10 cellular contexts compared by ENCODE assay signal in the genomic region with DNA sequence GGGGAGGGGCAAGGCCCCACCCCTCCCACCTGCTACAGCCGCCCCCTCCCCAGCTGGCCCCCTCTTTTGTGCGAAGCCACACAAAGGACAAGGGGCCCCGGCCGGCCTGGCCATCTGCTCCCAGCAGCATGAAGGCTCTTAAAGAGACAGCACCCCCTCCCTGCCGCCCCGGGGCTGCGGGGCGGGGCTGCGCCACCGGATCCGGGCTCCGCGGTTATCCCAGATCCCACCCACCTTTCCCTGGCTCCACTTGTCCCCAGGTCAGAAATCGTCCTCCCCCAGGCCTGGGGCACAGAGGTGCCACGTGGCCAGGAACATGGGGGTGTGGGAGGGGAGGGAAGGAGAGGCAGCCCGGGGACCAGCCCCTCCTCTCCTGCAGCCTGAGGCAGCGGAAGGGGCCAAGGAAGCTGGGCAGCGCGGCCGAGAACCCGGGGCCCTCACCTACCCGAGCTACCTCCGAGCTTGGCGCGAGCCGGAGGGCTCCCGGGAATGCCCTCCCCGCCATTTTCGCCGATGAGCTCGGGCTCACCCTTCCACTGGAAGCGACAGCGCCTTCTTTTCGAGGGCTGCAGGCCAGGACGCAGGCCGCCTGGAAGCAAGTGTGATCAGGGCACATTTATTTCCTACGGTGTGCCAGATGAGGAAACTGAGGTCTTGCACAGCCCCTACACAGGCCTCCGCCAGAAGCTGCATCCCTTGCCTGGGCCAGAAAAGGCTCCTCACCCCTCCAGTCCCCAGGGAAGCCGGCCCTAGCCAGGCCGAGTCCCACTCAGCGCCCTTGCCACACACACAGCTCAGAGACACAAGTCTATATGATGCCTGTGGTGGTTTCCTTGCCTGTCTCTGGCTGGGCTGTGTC. TPM values are rescaled to one million over a fixed set of nuclear protein-coding genes. Genes with fewer than 3 reads are reported as not detected.
A peak's percentile ranks its signal among the peaks of the same experiment; 100 is the strongest.
DNase-seq lines count a peak whose midpoint lies in the region; ATAC-seq and TF ChIP-seq lines count a peak whose summit lies in the region.
"Had no signal": no experiment of that assay in that cellular context is flagged by ENCODE, and none has a peak within 500 bp of the region (broad histone marks: within the 10 kb centered on the region; RNA-seq: fewer than 3 reads in every experiment).

No MANE protein-coding gene starts in this region.

- TF ChIP-seq EP300 in ovary (IDR thresholded peaks at IDR 0.05): no peak

- ATAC-seq in HG02938 (IDR thresholded peaks at IDR 0.05; ENCODE audit: unreplicated experiment): no peak

- H3K27me3 ChIP-seq in ovary: no peaks in the 10 kb centered on the region

- peak overlapping the region; percentile 42 for H3K4me3 ChIP-seq in fibroblast of the aortic adventitia (ENCODE audit: low read depth, low read length)
- no peak overlapping the region for H3K4me3 ChIP-seq in ovary

- H3K36me3 ChIP-seq in ovary: no peaks in the 10 kb centered on the region

- peak overlapping the region in 1 of 7 donors; percentile 12 for H3K27ac Mint-ChIP-seq in CD14-positive monocyte
- H3K27ac Mint-ChIP-seq: memory B cell had no signal

- H3K9me3 ChIP-seq in ovary: no peaks in the 10 kb centered on the region

- peaks cover 18% of the 10 kb centered on the region for H3K4me1 Mint-ChIP-seq in CD14-positive monocyte

- peaks cover 15% of the 10 kb centered on the region for H3K4me1 ChIP-seq in ovary (ENCODE audit: insufficient read depth)

- H3K27ac ChIP-seq in ovary: peak overlapping the region; percentile 52 to 78

- no peaks in the 10 kb centered on the region for H3K36me3 Mint-ChIP-seq in CD14-positive monocyte
- H3K36me3 Mint-ChIP-seq: memory B cell had no signal

- DNase-seq in CD14-positive monocyte (ENCODE audit: low spot score) (no peak), NCI-H524 treated with DMSO at 0.1 percent for 48 hours (lab: John Stamatoyannopoulos, UW) (peak; percentile 87), fibroblast of the aortic adventitia (ENCODE audit: low read depth) (peak; percentile 22), ovary (peak in 3 of 5 donors; percentile 49 to 60 (median 59)), NCI-H187 treated with DMSO at 0.1 percent for 48 hours (lab: John Stamatoyannopoulos, UW) (no peak), HPDE6-E6E7 (ENCODE audit: extremely low spot score) (no peak), DMS114 treated with DMSO at 0.1 percent for 48 hours (lab: John Stamatoyannopoulos, UW; ENCODE audit: unreplicated experiment) (no peak)

- TF ChIP-seq POLR2A in ovary (IDR thresholded peaks at IDR 0.05): no peak

- peaks cover 0 to 9% (median 2%) of the 10 kb centered on the region in 7 donors for H3K9me3 Mint-ChIP-seq in CD14-positive monocyte
- H3K9me3 Mint-ChIP-seq: memory B cell had no signal

- TF ChIP-seq CTCF in CD14-positive monocyte (IDR thresholded peaks at IDR 0.05) (no peak), fibroblast of the aortic adventitia (IDR thresholded peaks at IDR 0.05; ENCODE audit: insufficient read depth, low read length) (no peak), ovary (IDR thresholded peaks at IDR 0.05) (no peak)

- H3K27me3 Mint-ChIP-seq in CD14-positive monocyte (ENCODE audit: low read depth in 3 of 3): peaks cover 43 to 84% (median 53%) of the 10 kb centered on the region in 3 donors

- WGBS in ovary, 3 donors: 19 to 33% (median 26%) methylated on average over 36 to 41 of the region's 41 CpGs

- intact Hi-C loops in CD14-positive monocyte (cut with micrococcal nuclease) (no loop called here), ovary (cut with DNase I) (no loop called here)

- H3K4me3 Mint-ChIP-seq in CD14-positive monocyte: peak overlapping the region; percentile 56 to 75

RNA-seq across cellular contexts. Expression of a gene that starts 2.5 kb away (rescaled TPM):
- not detected for polyA plus RNA-seq in CD14-positive monocyte
- 2.9 and 3.3 TPM in 2 replicates for total RNA-seq in fibroblast of the aortic adventitia (ENCODE audit: low replicate concordance)
- 1 to 10 TPM in 5 of 7 donors, under 1 TPM in 2; 0.12 to 7.9 (median 5.4) TPM for total RNA-seq in ovary
- polyA plus RNA-seq in ovary: under 1 TPM; 0.60 to 0.94 TPM
- total RNA-seq: T-helper 1 cell treated with Interleukin-12 subunit alpha and Interleukin-12 subunit beta and Interleukin-4 antibody, amounts not matched to agents 30 ng/mL and 1 ng/mL, for 36 hours had no signal

RNA-seq across cellular contexts. Expression of a gene that starts 19.3 kb away (rescaled TPM):
- polyA plus RNA-seq in CD14-positive monocyte: 1 to 10 TPM; 1.5 to 1.6 TPM
- total RNA-seq in fibroblast of the aortic adventitia (ENCODE audit: low replicate concordance): 13.3 and 15.4 TPM in 2 replicates
- total RNA-seq in ovary: 10 to 100 TPM in 6 of 7 donors, 1 to 10 TPM in 1; 4.5 to 15.9 (median 13.4) TPM
- 1 to 10 TPM; 7.0 to 7.6 TPM for polyA plus RNA-seq in ovary

RNA-seq across cellular contexts. Expression of a gene that starts 54.9 kb away (rescaled TPM):
- polyA plus RNA-seq in CD14-positive monocyte (100 to 1,000 TPM; 526 to 588 TPM), ovary (100 to 1,000 TPM in 1 of 2 donors, 10 to 100 TPM in 1; 64.8 to 438 TPM)
- total RNA-seq in fibroblast of the aortic adventitia (ENCODE audit: low replicate concordance) (68.4 and 252 TPM in 2 replicates), ovary (100 to 1,000 TPM; 197 to 339 (median 222) TPM)

Comparison
In these comparisons a context has a peak if more than half of its experiments do, and no peak if none do; other contexts are left out.
1. DNase-seq: peak in NCI-H524 treated with DMSO at 0.1 percent for 48 hours (single experiment), fibroblast of the aortic adventitia (single experiment) and ovary (3 of 5); none in CD14-positive monocyte (single experiment), NCI-H187 treated with DMSO at 0.1 percent for 48 hours (single experiment), HPDE6-E6E7 (single experiment) and DMS114 treated with DMSO at 0.1 percent for 48 hours (single experiment).